Comparison of ENCODE assay signal across 8 cellular contexts in genomic region chr9:6106576-6107339, GRCh38.
DNase-seq lines count a peak whose midpoint lies in the region; ATAC-seq and TF ChIP-seq lines count a peak whose summit lies in the region.

No MANE protein-coding gene starts in this region.

- H3K4me1 ChIP-seq in left ventricle myocardium inferior: peaks cover 16% of the 10 kb centered on the region

- H3K27me3 Mint-ChIP-seq in stimulated activated memory B cell treated with anti-CD40 and anti-IgM and Interleukin-4, amounts not matched to agents 10 μg/mL and 1 μg/mL and 100 μg/mL, for 72 hours: no peaks in the 10 kb centered on the region

- DNase-seq in ELR (ENCODE audit: low read depth) (peak; percentile 62), KBM-7 (peak; percentile 54), WERI-Rb-1 (peak; percentile 16), left ventricle myocardium inferior (no peak), NCI-H2029 treated with DMSO at 0.1 percent for 48 hours (lab: John Stamatoyannopoulos, UW) (no peak)
- no peak for DNase-seq in stimulated activated CD4-positive, alpha-beta T cell treated with anti-CD3 and anti-CD28 coated beads, Interleukin-4, amount 100 ng/mL, for 24 hours

- intact Hi-C loops in left ventricle myocardium inferior (cut with micrococcal nuclease): no loop called here

- H3K4me1 Mint-ChIP-seq in stimulated activated memory B cell treated with anti-CD40 and anti-IgM and Interleukin-4, amounts not matched to agents 10 μg/mL and 1 μg/mL and 100 μg/mL, for 72 hours: peaks cover 12% of the 10 kb centered on the region

- in situ Hi-C loops in KBM-7 (cut with MboI; ENCODE audit: low pct_unique_long_range_greater_than_20kb, low sequenced_read_pairs): no loop called here

- no peak overlapping the region for H3K4me3 Mint-ChIP-seq in stimulated activated memory B cell treated with anti-CD40 and anti-IgM and Interleukin-4, amounts not matched to agents 10 μg/mL and 1 μg/mL and 100 μg/mL, for 72 hours

- H3K27me3 ChIP-seq in WERI-Rb-1 (ENCODE audit: insufficient read depth, low read depth, severe bottlenecking) (no peaks in the 10 kb centered on the region), left ventricle myocardium inferior (ENCODE audit: low read depth) (no peaks in the 10 kb centered on the region)

- no peaks in the 10 kb centered on the region for H3K9me3 Mint-ChIP-seq in stimulated activated memory B cell treated with anti-CD40 and anti-IgM and Interleukin-4, amounts not matched to agents 10 μg/mL and 1 μg/mL and 100 μg/mL, for 72 hours

- H3K27ac ChIP-seq in WERI-Rb-1: no peak overlapping the region
- peak overlapping the region; percentile 84 for H3K27ac ChIP-seq in left ventricle myocardium inferior (replicated peaks)

- H3K36me3 ChIP-seq in WERI-Rb-1 (no peaks in the 10 kb centered on the region), left ventricle myocardium inferior (no peaks in the 10 kb centered on the region)

- H3K4me3 ChIP-seq in WERI-Rb-1 (ENCODE audit: low read depth, low read length) (no peak overlapping the region), left ventricle myocardium inferior (no peak overlapping the region)

- ATAC-seq in GM21529 (IDR thresholded peaks at IDR 0.05; ENCODE audit: unreplicated experiment): peak; percentile 87
- peak; percentile 60 for ATAC-seq in stimulated activated memory B cell treated with anti-CD40 and anti-IgM and Interleukin-4, amounts not matched to agents 10 μg/mL and 1 μg/mL and 100 μg/mL, for 72 hours

- H3K9me3 ChIP-seq in WERI-Rb-1 (ENCODE audit: severe bottlenecking) (no peaks in the 10 kb centered on the region), left ventricle myocardium inferior (replicated peaks) (no peaks in the 10 kb centered on the region)

- peak overlapping the region; percentile 28 for H3K27ac Mint-ChIP-seq in stimulated activated memory B cell treated with anti-CD40 and anti-IgM and Interleukin-4, amounts not matched to agents 10 μg/mL and 1 μg/mL and 100 μg/mL, for 72 hours

- peak; percentile 53 for TF ChIP-seq CTCF in WERI-Rb-1 (IDR thresholded peaks at IDR 0.05; ENCODE audit: low read depth, low read length)
- peak; percentile 64 for TF ChIP-seq CTCF in left ventricle myocardium inferior (IDR thresholded peaks at IDR 0.05; ENCODE audit: borderline replicate concordance)

- no peaks in the 10 kb centered on the region for H3K36me3 Mint-ChIP-seq in stimulated activated memory B cell treated with anti-CD40 and anti-IgM and Interleukin-4, amounts not matched to agents 10 μg/mL and 1 μg/mL and 100 μg/mL, for 72 hours

Comparison
In these comparisons a context has a peak if more than half of its experiments do, and no peak if none do; other contexts are left out.
1. DNase-seq: peak in ELR (single experiment), KBM-7 (single experiment) and WERI-Rb-1 (single experiment); none in left ventricle myocardium inferior (single experiment), stimulated activated CD4-positive, alpha-beta T cell treated with anti-CD3 and anti-CD28 coated beads, Interleukin-4, amount 100 ng/mL, for 24 hours (single experiment) and NCI-H2029 treated with DMSO at 0.1 percent for 48 hours (single experiment).